1 cellular context compared by ENCODE assay signal in the genomic region with DNA sequence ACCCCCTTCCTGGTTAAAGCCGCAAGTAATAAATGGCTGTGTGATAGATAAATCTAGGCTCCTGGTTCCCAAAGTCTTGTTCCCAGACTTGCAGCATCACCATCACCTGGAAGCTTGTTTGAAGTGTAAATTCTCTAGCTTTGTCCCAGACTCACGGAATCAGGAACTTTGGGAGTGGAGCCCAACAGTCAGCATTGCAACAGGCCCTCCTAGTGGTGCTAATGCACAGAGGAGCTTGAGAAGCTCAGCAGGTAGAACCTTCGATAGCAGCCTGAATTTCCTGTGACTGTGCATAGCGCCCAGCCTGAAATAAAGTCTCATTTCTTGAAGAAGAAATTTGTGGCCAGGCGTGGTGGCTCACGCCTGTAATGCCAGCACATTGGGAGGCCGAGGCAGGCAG.
TF ChIP-seq lines count a peak whose summit lies in the region.

No MANE protein-coding gene starts in this region.

TF ChIP-seq in WTC11, 78 proteins besides CTCF, POLR2A, EP300 and RAD21 (continued from another document):
- TF ChIP-seq FOXP4 (CRISPR knock-in tag; IDR thresholded peaks at IDR 0.05) = no peak
- TF ChIP-seq, protein P1, sequence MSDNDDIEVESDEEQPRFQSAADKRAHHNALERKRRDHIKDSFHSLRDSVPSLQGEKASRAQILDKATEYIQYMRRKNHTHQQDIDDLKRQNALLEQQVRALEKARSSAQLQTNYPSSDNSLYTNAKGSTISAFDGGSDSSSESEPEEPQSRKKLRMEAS (CRISPR knock-in tag; IDR thresholded peaks at IDR 0.05) = no peak
- TF ChIP-seq, protein P2, sequence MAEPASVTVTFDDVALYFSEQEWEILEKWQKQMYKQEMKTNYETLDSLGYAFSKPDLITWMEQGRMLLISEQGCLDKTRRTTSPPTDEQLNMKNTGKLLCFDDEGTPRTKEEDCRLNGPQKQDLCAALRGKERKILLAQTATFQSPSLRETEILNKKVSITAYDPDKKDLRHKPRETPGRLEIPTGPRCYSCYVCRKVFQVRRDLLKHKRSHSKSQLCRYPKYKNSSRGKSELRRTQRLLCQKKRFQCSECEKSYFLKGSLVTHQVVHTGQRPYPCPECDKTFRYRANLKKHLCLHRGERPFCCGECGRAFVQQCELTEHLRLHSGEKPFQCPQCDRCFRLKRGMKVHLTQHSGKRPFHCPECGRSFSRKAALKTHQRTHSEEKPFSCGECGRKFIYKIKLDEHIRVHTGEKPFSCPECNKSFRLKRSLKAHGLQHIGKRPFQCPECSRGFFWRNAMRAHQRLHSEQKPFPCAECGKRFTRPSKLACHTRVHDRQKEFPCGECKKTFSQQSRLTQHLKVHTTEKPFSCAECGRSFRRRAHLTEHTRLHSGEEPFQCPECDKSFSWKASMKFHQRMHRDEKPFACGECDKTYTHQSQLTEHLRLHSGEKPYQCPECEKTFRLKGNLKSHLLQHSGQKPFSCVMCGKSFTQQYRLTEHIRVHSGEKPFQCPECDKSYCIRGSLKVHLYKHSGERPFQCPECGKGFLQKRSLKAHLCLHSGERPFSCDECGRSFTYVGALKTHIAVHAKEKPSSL (CRISPR knock-in tag; conservative IDR thresholded peaks at IDR 0.05) = no peak
- no peak for TF ChIP-seq JUN (CRISPR knock-in tag; IDR thresholded peaks at IDR 0.05)
- TF ChIP-seq GABPB1 (CRISPR knock-in tag; IDR thresholded peaks at IDR 0.05) = no peak
- TF ChIP-seq, protein P3, sequence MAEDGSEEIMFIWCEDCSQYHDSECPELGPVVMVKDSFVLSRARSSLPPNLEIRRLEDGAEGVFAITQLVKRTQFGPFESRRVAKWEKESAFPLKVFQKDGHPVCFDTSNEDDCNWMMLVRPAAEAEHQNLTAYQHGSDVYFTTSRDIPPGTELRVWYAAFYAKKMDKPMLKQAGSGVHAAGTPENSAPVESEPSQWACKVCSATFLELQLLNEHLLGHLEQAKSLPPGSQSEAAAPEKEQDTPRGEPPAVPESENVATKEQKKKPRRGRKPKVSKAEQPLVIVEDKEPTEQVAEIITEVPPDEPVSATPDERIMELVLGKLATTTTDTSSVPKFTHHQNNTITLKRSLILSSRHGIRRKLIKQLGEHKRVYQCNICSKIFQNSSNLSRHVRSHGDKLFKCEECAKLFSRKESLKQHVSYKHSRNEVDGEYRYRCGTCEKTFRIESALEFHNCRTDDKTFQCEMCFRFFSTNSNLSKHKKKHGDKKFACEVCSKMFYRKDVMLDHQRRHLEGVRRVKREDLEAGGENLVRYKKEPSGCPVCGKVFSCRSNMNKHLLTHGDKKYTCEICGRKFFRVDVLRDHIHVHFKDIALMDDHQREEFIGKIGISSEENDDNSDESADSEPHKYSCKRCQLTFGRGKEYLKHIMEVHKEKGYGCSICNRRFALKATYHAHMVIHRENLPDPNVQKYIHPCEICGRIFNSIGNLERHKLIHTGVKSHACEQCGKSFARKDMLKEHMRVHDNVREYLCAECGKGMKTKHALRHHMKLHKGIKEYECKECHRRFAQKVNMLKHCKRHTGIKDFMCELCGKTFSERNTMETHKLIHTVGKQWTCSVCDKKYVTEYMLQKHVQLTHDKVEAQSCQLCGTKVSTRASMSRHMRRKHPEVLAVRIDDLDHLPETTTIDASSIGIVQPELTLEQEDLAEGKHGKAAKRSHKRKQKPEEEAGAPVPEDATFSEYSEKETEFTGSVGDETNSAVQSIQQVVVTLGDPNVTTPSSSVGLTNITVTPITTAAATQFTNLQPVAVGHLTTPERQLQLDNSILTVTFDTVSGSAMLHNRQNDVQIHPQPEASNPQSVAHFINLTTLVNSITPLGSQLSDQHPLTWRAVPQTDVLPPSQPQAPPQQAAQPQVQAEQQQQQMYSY (CRISPR knock-in tag; IDR thresholded peaks at IDR 0.05) = no peak
- no peak for TF ChIP-seq E2F4 (CRISPR knock-in tag; IDR thresholded peaks at IDR 0.05; ENCODE audit: borderline replicate concordance, low read depth)
- TF ChIP-seq ZNF121 (CRISPR knock-in tag; IDR thresholded peaks at IDR 0.05) = no peak; the same call in 1 of the 2 replicates
- TF ChIP-seq SOX15 (CRISPR knock-in tag; IDR thresholded peaks at IDR 0.05) = no peak
- TF ChIP-seq FOXP1 (CRISPR knock-in tag; IDR thresholded peaks at IDR 0.05; ENCODE audit: borderline replicate concordance) = no peak
- no peak for TF ChIP-seq ZNF263 (CRISPR knock-in tag; IDR thresholded peaks at IDR 0.05; ENCODE audit: low read depth)
- no peak for TF ChIP-seq ELF4 (CRISPR knock-in tag; IDR thresholded peaks at IDR 0.05; ENCODE audit: low read depth)
- TF ChIP-seq TP53 (CRISPR knock-in tag; IDR thresholded peaks at IDR 0.05) = no peak
- no peak for TF ChIP-seq ZNF396 (CRISPR knock-in tag; IDR thresholded peaks at IDR 0.05; ENCODE audit: borderline replicate concordance)
